In genomic region chr16:30541502-30542329, GRCh38 we compare ENCODE assay signal across 18 cellular contexts. TPM values are rescaled to one million over a fixed set of nuclear protein-coding genes. Genes with fewer than 3 reads are reported as not detected.
A peak's percentile ranks its signal among the peaks of the same experiment; 100 is the strongest.
DNase-seq lines count a peak whose midpoint lies in the region; FAIRE-seq and TF ChIP-seq lines count a peak whose summit lies in the region.
"Had no signal": no experiment of that assay in that cellular context is flagged by ENCODE, and none has a peak within 500 bp of the region (broad histone marks: within the 10 kb centered on the region; RNA-seq: fewer than 3 reads in every experiment).

No MANE protein-coding gene starts in this region.

- H3K9ac ChIP-seq in OCI-LY3 (ENCODE audit: low read length) (no peak overlapping the region), endothelial cell of umbilical vein (replicated peaks; ENCODE audit: extremely low read depth, insufficient read depth, low read length) (peak overlapping the region; percentile 24), kidney (ENCODE audit: low read length in 2 of 2) (peak overlapping the region in 1 of 2 donors; percentile 19)
- H3K9ac ChIP-seq: BLaER1 had no signal

- H3K4me3 ChIP-seq in OCI-LY3 (ENCODE audit: low read length) (no peak overlapping the region), endothelial cell of umbilical vein (replicated peaks in 1 of 3; ENCODE audit: insufficient read depth in 1 of 3, low read depth in 1 of 3, low read length in 3 of 3) (no peak overlapping the region), kidney (ENCODE audit: low read length in 2 of 2) (no peak overlapping the region)
- H3K4me3 ChIP-seq: ascending aorta, BLaER1, SJCRH30 had no signal

- FAIRE-seq in endothelial cell of umbilical vein (lab: Jason Lieb, UNC) (peak; percentile 96), kidney (lab: Jason Lieb, UNC) (no peak)
- FAIRE-seq: G401.6, islet of Langerhans had no signal

- H3K36me3 ChIP-seq in OCI-LY3 (replicated peaks; ENCODE audit: low read depth, low read length), result no peaks in the 10 kb centered on the region
- H3K36me3 ChIP-seq in endothelial cell of umbilical vein (ENCODE audit: control insufficient read depth in 2 of 2, extremely low read depth in 1 of 2, insufficient read depth in 2 of 2, low read length in 2 of 2), result no peaks in the 10 kb centered on the region
- H3K36me3 ChIP-seq in kidney (ENCODE audit: control insufficient read depth in 1 of 2, insufficient read depth in 2 of 2, low read length in 2 of 2), result no peaks in the 10 kb centered on the region
- H3K36me3 ChIP-seq: ascending aorta, BLaER1, SJCRH30 had no signal

- H2AFZ ChIP-seq in OCI-LY3 (ENCODE audit: low read depth, low read length) (no peak overlapping the region), endothelial cell of umbilical vein (ENCODE audit: low read depth, low read length) (no peak overlapping the region)

- H3K27ac ChIP-seq in OCI-LY3 (ENCODE audit: low read length) (no peak overlapping the region), endothelial cell of umbilical vein (ENCODE audit: insufficient read depth, low read depth, low read length) (peak overlapping the region; percentile 29), kidney (ENCODE audit: low read depth in 2 of 2, low read length in 2 of 2) (no peak overlapping the region)
- H3K27ac ChIP-seq: ascending aorta, BLaER1, SJCRH30 had no signal

- intact Hi-C loops in endothelial cell of umbilical vein (cut with micrococcal nuclease), result no loop called here
- intact Hi-C loops in kidney (cut with DNase I), result no loop called here

- H3K4me2 ChIP-seq in OCI-LY3 (ENCODE audit: low read length) (peak overlapping the region; percentile 45; the same call in 1 of the 2 replicates), endothelial cell of umbilical vein (ENCODE audit: insufficient read depth, low read length) (no peak overlapping the region)
- H3K4me2 ChIP-seq: BLaER1 had no signal

- no peaks in the 10 kb centered on the region for H3K79me2 ChIP-seq in OCI-LY3 (ENCODE audit: low read length)
- H3K79me2 ChIP-seq in endothelial cell of umbilical vein (ENCODE audit: control insufficient read depth, insufficient read depth, low read length), result no peaks in the 10 kb centered on the region

- H3K4me1 ChIP-seq in OCI-LY3 (ENCODE audit: low read length) (peaks cover 16% of the 10 kb centered on the region), endothelial cell of umbilical vein (ENCODE audit: control insufficient read depth, extremely low read depth, insufficient read depth, low read length) (peaks cover 12% of the 10 kb centered on the region), kidney (ENCODE audit: control insufficient read depth in 1 of 2, insufficient read depth in 1 of 2, low read depth in 1 of 2, low read length in 2 of 2) (no peaks in the 10 kb centered on the region)
- H3K4me1 ChIP-seq: ascending aorta had no signal

- no peaks in the 10 kb centered on the region for H3K9me3 ChIP-seq in OCI-LY3 (ENCODE audit: insufficient read depth, low read length)
- no peaks in the 10 kb centered on the region for H3K9me3 ChIP-seq in endothelial cell of umbilical vein (replicated peaks; ENCODE audit: control insufficient read depth, insufficient read depth, low read length)
- H3K9me3 ChIP-seq in kidney (ENCODE audit: control insufficient read depth in 1 of 2, low read length in 2 of 2), result no peaks in the 10 kb centered on the region
- H3K9me3 ChIP-seq: ascending aorta, BLaER1, SJCRH30 had no signal

- no peak for TF ChIP-seq POLR2A in endothelial cell of umbilical vein (IDR thresholded peaks at IDR 0.05; ENCODE audit: low read depth, low read length)

- dilution Hi-C loops in endothelial cell of umbilical vein (cut with MboI; ENCODE audit: extremely low pct_ligation_motif_present, low sequenced_read_pairs), result no loop called here

- CTCF ChIA-PET in endothelial cell of umbilical vein (lab: Charles Lee), result no interaction called here

- DNase-seq in Daoy (ENCODE audit: low read depth) (peak; percentile 46), endothelial cell of umbilical vein (ENCODE audit: low read depth, low spot score) (peak; percentile 59), myocyte (ENCODE audit: low read depth) (peak; percentile 51), DMS79 (lab: John Stamatoyannopoulos, UW) (no peak), NCI-H187 treated with DMSO at 0.1 percent for 48 hours (lab: John Stamatoyannopoulos, UW) (no peak), kidney (no peak), NCI-H748 (lab: John Stamatoyannopoulos, UW; ENCODE audit: unreplicated experiment) (no peak)
- DNase-seq: activated T-cell treated with anti-CD3 and anti-CD28 coated beads, Interleukin-2, amount 50 U/mL, for 1 hour; NCI-H1105; NCI-H510A treated with DMSO at 0.1 percent for 48 hours; stimulated activated CD4-positive, alpha-beta T cell treated with anti-CD3 and anti-CD28 coated beads, Interleukin-1b, Interleukin-23, amount 100 ng/mL, for 48 hours; stimulated activated naive CD4-positive, alpha-beta T cell had no signal

- no peaks in the 10 kb centered on the region for H3K27me3 ChIP-seq in OCI-LY3 (ENCODE audit: low read depth, low read length)
- no peaks in the 10 kb centered on the region for H3K27me3 ChIP-seq in endothelial cell of umbilical vein (ENCODE audit: control insufficient read depth in 2 of 2, insufficient read depth in 2 of 2, low read length in 2 of 2)
- H3K27me3 ChIP-seq: ascending aorta, BLaER1, SJCRH30 had no signal

- no TSS peak for BruUV-seq in endothelial cell of umbilical vein (replicated peaks; lab: Mats Ljungman, UMichigan)

- H3K9me1 ChIP-seq in endothelial cell of umbilical vein (replicated peaks; ENCODE audit: control insufficient read depth, extremely low read depth, insufficient read depth, low read length), result no peaks in the 10 kb centered on the region

- H4K20me1 ChIP-seq in OCI-LY3 (ENCODE audit: insufficient read depth, low read length) (no peaks in the 10 kb centered on the region), endothelial cell of umbilical vein (replicated peaks; ENCODE audit: control insufficient read depth, extremely low read depth, insufficient read depth, low read length) (no peaks in the 10 kb centered on the region)
- H4K20me1 ChIP-seq: BLaER1 had no signal

- POLR2A ChIA-PET in endothelial cell of umbilical vein (lab: Charles Lee), result no interaction called here

- TF ChIP-seq CTCF in OCI-LY3 (IDR thresholded peaks at IDR 0.05; ENCODE audit: low read depth, low read length) (no peak), endothelial cell of umbilical vein (IDR thresholded peaks at IDR 0.05; ENCODE audit: extremely low read depth in 1 of 2, insufficient read depth in 1 of 2, low read depth in 1 of 2, low read length in 2 of 2) (no peak), kidney (IDR thresholded peaks at IDR 0.05; ENCODE audit: borderline replicate concordance, extremely low read depth, insufficient read depth) (no peak)

RNA-seq across cellular contexts. Expression of gene ZNF747, which starts 7.1 kb away (rescaled TPM):
- total RNA-seq in Daoy (2014; rRNA removed; shearing (Covaris generic)), result 5.5 and 6.9 TPM in 2 replicates
- total RNA-seq in endothelial cell of umbilical vein (7.2 and 8.6 TPM in 2 replicates), myocyte (11.9 and 14.0 TPM in 2 replicates), kidney (11.6 TPM)
- polyA plus RNA-seq in endothelial cell of umbilical vein (6.4 and 7.0 TPM in 2 replicates), kidney (ENCODE audit: insufficient read depth, low read depth, low replicate concordance) (10.1 TPM)
- polyA plus RNA-seq in endothelial cell of umbilical vein (2011; cell fraction: cytosol; rRNA removed), result 4.4 and 5.2 TPM in 2 replicates
- polyA plus RNA-seq in endothelial cell of umbilical vein (2011; cell fraction: nucleus; rRNA removed), result 3.4 and 3.9 TPM in 2 replicates
- polyA plus RNA-seq in endothelial cell of umbilical vein (2012), result 2.3 and 3.0 TPM in 2 replicates
- polyA minus RNA-seq in endothelial cell of umbilical vein, result 4.7 and 5.0 TPM in 2 replicates
- 6.6 TPM for polyA minus RNA-seq in endothelial cell of umbilical vein (2011; cell fraction: cytosol; rRNA and poly(A)+ RNA removed)
- 4.0 and 4.6 TPM in 2 replicates for polyA minus RNA-seq in endothelial cell of umbilical vein (2011; cell fraction: nucleus; rRNA and poly(A)+ RNA removed)
- 7.6 TPM for polyA plus RNA-seq in myocyte (2012)

RNA-seq across cellular contexts. Expression of gene ZNF768, which starts 15.3 kb away (rescaled TPM):
- total RNA-seq in Daoy (2014; rRNA removed; shearing (Covaris generic)), result 16.7 and 19.2 TPM in 2 replicates
- total RNA-seq in endothelial cell of umbilical vein, result 24.7 and 25.1 TPM in 2 replicates
- 24.2 and 35.2 TPM in 2 replicates for polyA plus RNA-seq in endothelial cell of umbilical vein
- 19.2 and 23.6 TPM in 2 replicates for polyA plus RNA-seq in endothelial cell of umbilical vein (2011; cell fraction: cytosol; rRNA removed)
- polyA plus RNA-seq in endothelial cell of umbilical vein (2011; cell fraction: nucleus; rRNA removed), result 17.9 and 19.2 TPM in 2 replicates
- 14.8 and 22.0 TPM in 2 replicates for polyA plus RNA-seq in endothelial cell of umbilical vein (2012)
- polyA minus RNA-seq in endothelial cell of umbilical vein, result 8.2 and 10.7 TPM in 2 replicates
- 23.0 TPM for polyA minus RNA-seq in endothelial cell of umbilical vein (2011; cell fraction: cytosol; rRNA and poly(A)+ RNA removed)
- polyA minus RNA-seq in endothelial cell of umbilical vein (2011; cell fraction: nucleus; rRNA and poly(A)+ RNA removed), result 4.7 and 7.5 TPM in 2 replicates
- total RNA-seq in myocyte, result 38.4 and 56.8 TPM in 2 replicates
- 25.5 TPM for polyA plus RNA-seq in myocyte (2012)
- total RNA-seq in kidney, result 36.2 TPM
- polyA plus RNA-seq in kidney (ENCODE audit: insufficient read depth, low read depth, low replicate concordance), result 46.9 TPM

RNA-seq across cellular contexts. Expression of gene ZNF764, which starts 16.5 kb away (rescaled TPM):
- total RNA-seq in Daoy (2014; rRNA removed; shearing (Covaris generic)), result 3.3 and 4.4 TPM in 2 replicates
- total RNA-seq in endothelial cell of umbilical vein (10.7 and 12.1 TPM in 2 replicates), myocyte (8.4 and 9.0 TPM in 2 replicates), kidney (11.9 TPM)
- polyA plus RNA-seq in endothelial cell of umbilical vein (5.0 and 7.9 TPM in 2 replicates), kidney (ENCODE audit: insufficient read depth, low read depth, low replicate concordance) (4.4 TPM)
- polyA plus RNA-seq in endothelial cell of umbilical vein (2011; cell fraction: cytosol; rRNA removed), result 3.0 and 3.9 TPM in 2 replicates
- polyA plus RNA-seq in endothelial cell of umbilical vein (2011; cell fraction: nucleus; rRNA removed), result 5.8 and 6.2 TPM in 2 replicates
- polyA plus RNA-seq in endothelial cell of umbilical vein (2012), result 3.8 and 4.2 TPM in 2 replicates
- polyA minus RNA-seq in endothelial cell of umbilical vein, result 4.8 and 5.0 TPM in 2 replicates
- polyA minus RNA-seq in endothelial cell of umbilical vein (2011; cell fraction: cytosol; rRNA and poly(A)+ RNA removed), result 5.7 TPM
- polyA minus RNA-seq in endothelial cell of umbilical vein (2011; cell fraction: nucleus; rRNA and poly(A)+ RNA removed), result 3.6 and 4.1 TPM in 2 replicates
- polyA plus RNA-seq in myocyte (2012), result 4.6 TPM

RNA-seq across cellular contexts. Expression of gene ZNF688, which starts 29.8 kb away (rescaled TPM):
- 7.1 and 15.5 TPM in 2 replicates for total RNA-seq in Daoy (2014; rRNA removed; shearing (Covaris generic))
- total RNA-seq in endothelial cell of umbilical vein, result 10.5 and 10.9 TPM in 2 replicates
- polyA plus RNA-seq in endothelial cell of umbilical vein, result 5.4 and 7.5 TPM in 2 replicates
- polyA plus RNA-seq in endothelial cell of umbilical vein (2011; cell fraction: cytosol; rRNA removed), result 3.2 and 6.2 TPM in 2 replicates
- 10.7 and 12.9 TPM in 2 replicates for polyA plus RNA-seq in endothelial cell of umbilical vein (2011; cell fraction: nucleus; rRNA removed)
- 5.1 and 5.5 TPM in 2 replicates for polyA plus RNA-seq in endothelial cell of umbilical vein (2012)
- polyA minus RNA-seq in endothelial cell of umbilical vein, result 1.5 and 2.4 TPM in 2 replicates
- polyA minus RNA-seq in endothelial cell of umbilical vein (2011; cell fraction: cytosol; rRNA and poly(A)+ RNA removed), result 1.3 TPM
- 2.4 and 3.9 TPM in 2 replicates for polyA minus RNA-seq in endothelial cell of umbilical vein (2011; cell fraction: nucleus; rRNA and poly(A)+ RNA removed)
- total RNA-seq in myocyte, result 7.4 and 8.7 TPM in 2 replicates
- polyA plus RNA-seq in myocyte (2012), result 12.1 TPM
- 16.7 TPM for total RNA-seq in kidney
- 32.7 TPM for polyA plus RNA-seq in kidney (ENCODE audit: insufficient read depth, low read depth, low replicate concordance)

RNA-seq across cellular contexts. Expression of gene ZNF785, which starts 43.8 kb away (rescaled TPM):
- total RNA-seq in Daoy (2014; rRNA removed; shearing (Covaris generic)), result 2.7 and 6.2 TPM in 2 replicates
- total RNA-seq in endothelial cell of umbilical vein (17.6 and 21.9 TPM in 2 replicates), myocyte (8.0 and 8.7 TPM in 2 replicates), kidney (18.5 TPM)
- polyA plus RNA-seq in endothelial cell of umbilical vein (7.8 and 9.7 TPM in 2 replicates), kidney (ENCODE audit: insufficient read depth, low read depth, low replicate concordance) (6.3 TPM)
- polyA plus RNA-seq in endothelial cell of umbilical vein (2011; cell fraction: cytosol; rRNA removed), result 6.2 and 8.2 TPM in 2 replicates
- polyA plus RNA-seq in endothelial cell of umbilical vein (2011; cell fraction: nucleus; rRNA removed), result 20.8 and 22.6 TPM in 2 replicates
- 5.8 and 6.4 TPM in 2 replicates for polyA plus RNA-seq in endothelial cell of umbilical vein (2012)
- polyA minus RNA-seq in endothelial cell of umbilical vein, result 9.4 and 9.6 TPM in 2 replicates
- 4.3 TPM for polyA minus RNA-seq in endothelial cell of umbilical vein (2011; cell fraction: cytosol; rRNA and poly(A)+ RNA removed)
- polyA minus RNA-seq in endothelial cell of umbilical vein (2011; cell fraction: nucleus; rRNA and poly(A)+ RNA removed), result 8.6 and 9.5 TPM in 2 replicates
- polyA plus RNA-seq in myocyte (2012), result 7.5 TPM

Comparison
In these comparisons a context has a peak if more than half of its experiments do, and no peak if none do; other contexts are left out.
1. DNase-seq: peak in Daoy (single experiment), endothelial cell of umbilical vein (single experiment) and myocyte (single experiment); none in DMS79 (single experiment), NCI-H187 treated with DMSO at 0.1 percent for 48 hours (single experiment), kidney (single experiment) and NCI-H748 (single experiment).